Comparison of ENCODE assay signal across 8 cellular contexts in the genomic region with DNA sequence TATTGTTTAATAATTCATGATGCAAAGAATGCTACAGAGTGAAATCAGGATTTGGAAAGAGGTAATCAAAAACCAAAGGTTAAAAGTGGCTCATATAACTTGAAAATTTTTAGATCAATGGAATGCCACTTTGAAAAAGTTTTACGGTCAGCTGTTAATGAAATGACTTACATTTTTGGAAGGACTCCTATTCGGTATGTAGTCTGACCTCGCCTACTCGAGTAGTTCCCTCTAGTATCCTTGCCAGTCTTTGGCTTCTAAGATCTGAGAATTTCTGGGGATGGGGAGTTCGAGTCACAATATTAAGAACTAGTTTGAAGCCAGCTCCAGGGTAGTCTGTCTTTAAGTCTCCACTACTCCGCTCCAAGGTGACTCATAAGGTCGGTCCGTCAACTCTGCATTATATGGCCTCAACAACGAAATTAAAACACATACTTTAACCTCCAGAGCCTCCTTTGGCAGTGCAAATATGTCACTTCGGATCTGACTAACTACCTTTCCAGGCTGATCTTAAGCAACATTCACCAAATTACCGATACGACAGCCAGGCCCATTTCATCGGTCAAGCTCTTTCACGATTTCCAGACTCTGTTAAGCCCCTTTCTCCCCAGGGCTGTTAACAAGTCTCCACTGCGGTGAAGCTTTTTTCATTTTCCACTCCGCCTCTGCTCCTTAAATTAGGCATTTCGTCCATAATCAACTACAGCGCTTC. TPM values are rescaled to one million over a fixed set of nuclear protein-coding genes. Genes with fewer than 3 reads are reported as not detected.
A peak's percentile ranks its signal among the peaks of the same experiment; 100 is the strongest.
DNase-seq lines count a peak whose midpoint lies in the region; ATAC-seq and TF ChIP-seq lines count a peak whose summit lies in the region.

No MANE protein-coding gene starts in this region.

- peak; percentile 1 for ATAC-seq in GM18499 (IDR thresholded peaks at IDR 0.05; ENCODE audit: insufficient read depth, unreplicated experiment)
- peak; percentile 8 for ATAC-seq in HG02981 (IDR thresholded peaks at IDR 0.05; ENCODE audit: unreplicated experiment)
- ATAC-seq in PC-3 = peak; percentile 33

- peak overlapping the region; percentile 94 for H2AFZ ChIP-seq in PC-3 (ENCODE audit: low read length)

- H3K4me2 ChIP-seq in PC-3 (ENCODE audit: low read length) = peak overlapping the region; percentile 98

- in situ Hi-C loops in transverse colon (cut with MboI; ENCODE audit: low pct_ligation_motif_present in 1 of 4, low pct_unique_long_range_greater_than_20kb in 1 of 4, low sequenced_read_pairs in 3 of 4) = no loop called here

- DNase-seq in A673 (ENCODE audit: low spot score) (peak; percentile 49), PC-3 (peak; percentile 53), dermis blood vessel endothelial cell (peak; percentile 76), medulla oblongata (ENCODE audit: extremely low spot score) (peak; percentile 56), transverse colon (peak; percentile 38), NCI-H128 (lab: John Stamatoyannopoulos, UW; ENCODE audit: unreplicated experiment) (no peak)

- peaks cover 11% of the 10 kb centered on the region for H3K9me3 ChIP-seq in A673 (ENCODE audit: low read depth, low read length, poor library complexity, severe bottlenecking)
- H3K9me3 ChIP-seq in PC-3 (ENCODE audit: low read length) = no peaks in the 10 kb centered on the region
- H3K9me3 ChIP-seq in transverse colon = no peaks in the 10 kb centered on the region

- peak overlapping the region; percentile 93 for H3K4me3 ChIP-seq in A673 (ENCODE audit: low read depth, low read length, poor library complexity, severe bottlenecking)
- peak overlapping the region; percentile 99 for H3K4me3 ChIP-seq in PC-3 (ENCODE audit: low read length)
- peak overlapping the region; percentile 21 to 90 (median 85) for H3K4me3 ChIP-seq in transverse colon

- intact Hi-C loops in A673 (cut with micrococcal nuclease; ENCODE audit: unreplicated experiment) = loop anchor here (2.0 to 5.0 kb wide), 3 partner anchors 124 to 218 kb away; a partner anchor contains a TSS
- intact Hi-C loops in PC-3 (cut with micrococcal nuclease) = loop anchor here (1.0 to 5.0 kb wide), 2 partner anchors 67 to 218 kb away; no protein-coding TSS in a partner anchor
- intact Hi-C loops in transverse colon (cut with DNase I; ENCODE audit: low total_unique reads) = no loop called here

- 2 to 3% methylated on average over 13 to 18 of the region's 18 CpGs for whole genome bisulfite sequencing in transverse colon (ENCODE audit: low coverage in 1 of 2), 2 donors

- peak overlapping the region; percentile 95 for H3K27ac ChIP-seq in A673 (ENCODE audit: low read depth, low read length, poor library complexity, severe bottlenecking)
- H3K27ac ChIP-seq in PC-3 (ENCODE audit: low read length) = peak overlapping the region; percentile 72
- peak overlapping the region; percentile 95 to 98 (median 97) for H3K27ac ChIP-seq in transverse colon

- H3K4me1 ChIP-seq in A673 (ENCODE audit: insufficient read depth, low read length, poor library complexity, severe bottlenecking) (peaks cover 15% of the 10 kb centered on the region), PC-3 (ENCODE audit: insufficient read depth, low read length) (peaks cover 36% of the 10 kb centered on the region), transverse colon (peaks cover 18 to 49% (median 21%) of the 10 kb centered on the region in 4 donors)

- H3F3A ChIP-seq in PC-3 (ENCODE audit: low read length, unreplicated experiment) = peaks cover 4% of the 10 kb centered on the region

- peaks cover 58% of the 10 kb centered on the region for H3K79me2 ChIP-seq in PC-3 (ENCODE audit: low read length)

- H3K9ac ChIP-seq in PC-3 (ENCODE audit: low read length) = peak overlapping the region; percentile 97

- H3K36me3 ChIP-seq in A673 (ENCODE audit: insufficient read depth, low read length, poor library complexity, severe bottlenecking) = peaks cover 19% of the 10 kb centered on the region
- peaks cover 11% of the 10 kb centered on the region; the same call in 1 of the 2 replicates for H3K36me3 ChIP-seq in PC-3 (ENCODE audit: low read depth, low read length)
- no peaks in the 10 kb centered on the region for H3K36me3 ChIP-seq in transverse colon

- BruUV-seq in A673 (replicated peaks; lab: Mats Ljungman, UMichigan) = TSS peak; percentile 81
- BruUV-seq in PC-3 (replicated peaks; lab: Mats Ljungman, UMichigan) = TSS peak; percentile 69

- H3K9me2 ChIP-seq in PC-3 (replicated peaks; ENCODE audit: low read length) = no peaks in the 10 kb centered on the region

- POLR2A ChIA-PET in A673 (lab: Charles Lee; ENCODE audit: low non-redundant PET) (no interaction called here), PC-3 (lab: Charles Lee; ENCODE audit: unreplicated experiment) (interaction anchor here (0.5 to 0.6 kb wide), 2 partner anchors 122 to 213 kb away, joined by 3 to 5 read pairs; no protein-coding TSS in a partner anchor)

- TF ChIP-seq EP300 in transverse colon (IDR thresholded peaks at IDR 0.05; ENCODE audit: low read depth) = no peak

- no peak for TF ChIP-seq POLR2A in transverse colon (IDR thresholded peaks at IDR 0.05)

- peaks cover 27% of the 10 kb centered on the region for H4K20me1 ChIP-seq in PC-3 (ENCODE audit: low read length)

- CTCF ChIA-PET in A673 (lab: Charles Lee) = no interaction called here
- CTCF ChIA-PET in PC-3 (lab: Charles Lee) = interaction anchor here (0.5 kb wide), 1 partner anchor 124 kb away, joined by 3 read pairs; a partner anchor contains a TSS

- TF ChIP-seq CTCF in A673 (conservative IDR thresholded peaks at IDR 0.05; ENCODE audit: low read depth, low read length) (no peak), PC-3 (conservative IDR thresholded peaks at IDR 0.05; ENCODE audit: low read depth, low read length) (no peak), transverse colon (IDR thresholded peaks at IDR 0.05) (peak in 1 of 5 experiments; percentile 15)

- H3K27me3 ChIP-seq in A673 (replicated peaks; ENCODE audit: insufficient read depth, low read depth, low read length, poor library complexity) = no peaks in the 10 kb centered on the region
- no peaks in the 10 kb centered on the region for H3K27me3 ChIP-seq in PC-3 (ENCODE audit: low read length)
- H3K27me3 ChIP-seq in transverse colon = no peaks in the 10 kb centered on the region

RNA-seq across cellular contexts. Expression of a gene that starts 0.7 kb away (rescaled TPM):
- 105 and 123 TPM in 2 replicates for total RNA-seq in A673 (2021)
- 40.0 and 41.0 TPM in 2 replicates for total RNA-seq in PC-3 (2014; rRNA removed)
- total RNA-seq in dermis blood vessel endothelial cell = 23.7 and 34.6 TPM in 2 replicates
- total RNA-seq in transverse colon = 10 to 100 TPM in 2 of 4 donors, 1 to 10 TPM in 2; 5.0 to 23.7 (median 10.1) TPM

RNA-seq across cellular contexts. Expression of a gene that starts 1.7 kb away (rescaled TPM):
- total RNA-seq in A673 (2021) = 116 and 117 TPM in 2 replicates
- 62.2 and 92.9 TPM in 2 replicates for total RNA-seq in PC-3 (2014; rRNA removed)
- total RNA-seq in dermis blood vessel endothelial cell = 43.2 and 49.2 TPM in 2 replicates
- 10 to 100 TPM in 3 of 4 donors, 1 to 10 TPM in 1; 7.6 to 68.0 (median 35.3) TPM for total RNA-seq in transverse colon

RNA-seq across cellular contexts. Expression of a gene that starts 20.6 kb away (rescaled TPM):
- 6.0 and 6.9 TPM in 2 replicates for total RNA-seq in A673 (2021)
- total RNA-seq in PC-3 (2014; rRNA removed) = 0.33 TPM in 1 of 2 replicates, not detected in the other
- total RNA-seq in dermis blood vessel endothelial cell = 0.68 and 2.9 TPM in 2 replicates
- total RNA-seq in transverse colon = 1 to 10 TPM in 1 of 4 donors, under 1 TPM in 2, not detected in 1; 0.64 to 3.4 (median 0.82) TPM
